14 cellular contexts compared by ENCODE assay signal in the genomic region with DNA sequence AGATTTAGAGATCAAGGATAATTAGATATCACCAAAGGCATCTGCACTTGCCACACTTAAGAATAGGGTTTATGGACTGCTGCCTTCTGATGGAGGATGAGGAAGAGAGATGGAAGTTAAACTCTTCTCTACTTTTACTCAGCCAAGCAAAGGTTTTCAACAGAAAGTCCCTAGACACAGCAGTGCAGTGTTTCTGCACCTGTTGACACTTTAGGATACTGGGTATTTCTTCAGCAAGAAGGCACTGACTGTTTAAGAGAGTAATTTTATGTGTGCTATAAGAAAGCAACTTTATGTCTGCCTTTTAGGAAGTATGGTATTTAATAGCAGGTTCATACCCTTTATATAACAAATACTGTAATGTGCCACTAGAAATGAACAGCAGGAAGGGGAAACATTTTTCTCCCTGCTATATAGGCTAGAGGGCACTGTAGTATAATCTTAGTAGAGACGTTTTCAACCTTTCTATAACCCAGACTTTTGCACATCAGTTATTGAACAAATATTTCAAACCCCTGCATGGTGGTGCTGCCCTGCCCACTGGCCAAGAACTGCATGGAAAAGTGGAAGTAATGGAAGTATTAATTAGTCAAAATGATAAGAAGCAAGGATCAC.
DNase-seq lines count a peak whose midpoint lies in the region; ATAC-seq, FAIRE-seq and TF ChIP-seq lines count a peak whose summit lies in the region.
"Had no signal": no experiment of that assay in that cellular context is flagged by ENCODE, and none has a peak within 500 bp of the region (broad histone marks: within the 10 kb centered on the region; RNA-seq: fewer than 3 reads in every experiment).

No MANE protein-coding gene starts in this region.

- no peak for TF ChIP-seq CTCF in choroid plexus epithelial cell (conservative IDR thresholded peaks at IDR 0.05; ENCODE audit: low read depth, low read length)

- intact Hi-C loops in Right ventricle myocardium inferior (cut with DNase I) = no loop called here

- no peak overlapping the region for H3K27ac Mint-ChIP-seq in stimulated activated naive CD8-positive, alpha-beta T cell treated with anti-CD3 and anti-CD28 coated beads, Interleukin-15, amount 100 ng/mL, for 72 hours
- H3K27ac Mint-ChIP-seq: activated T-helper 2 cell treated with anti-CD3 and anti-CD28 coated beads, Interferon-gamma antibody, Interleukin-2, Interleukin-4, amounts not matched to agents 10 μg/mL and 5 μg/mL and 100 μg/mL, durations not matched to agents 14 hours and 24 hours and 36 hours; CD14-positive monocyte had no signal

- peak; percentile 28 for ATAC-seq in stimulated activated naive CD8-positive, alpha-beta T cell treated with anti-CD3 and anti-CD28 coated beads, Interleukin-15, Interleukin-2, amounts not matched to agents 100 U/mL and 50 U/mL, for 24 hours
- ATAC-seq in stimulated activated naive CD8-positive, alpha-beta T cell treated with anti-CD3 and anti-CD28 coated beads, Interleukin-15, amount 100 ng/mL, for 72 hours = no peak
- ATAC-seq in Right ventricle myocardium inferior = no peak
- ATAC-seq in GM21619 (IDR thresholded peaks at IDR 0.05; ENCODE audit: unreplicated experiment) = no peak
- ATAC-seq: left cardiac atrium, right lobe of liver had no signal

- no peak for DNase-seq in stimulated activated naive CD8-positive, alpha-beta T cell treated with anti-CD3 and anti-CD28 coated beads, Interleukin-15, Interleukin-2, amounts not matched to agents 100 U/mL and 50 U/mL, for 24 hours
- no peak for DNase-seq in stimulated activated naive CD8-positive, alpha-beta T cell treated with anti-CD3 and anti-CD28 coated beads, Interleukin-15, amount 100 ng/mL, for 72 hours
- DNase-seq in NCI-H774 (lab: John Stamatoyannopoulos, UW) (peak; percentile 13), choroid plexus epithelial cell (ENCODE audit: low read depth) (peak; percentile 6), Right ventricle myocardium inferior (ENCODE audit: missing footprints) (no peak), urothelium cell line (ENCODE audit: low spot score) (no peak)
- DNase-seq: HCEC 1CT, left cardiac atrium, NCI-H187 treated with DMSO at 0.1 percent for 48 hours, Peyer's patch, right lobe of liver had no signal

- FAIRE-seq in urothelium cell line (lab: Jason Lieb, UNC) = no peak

- no peaks in the 10 kb centered on the region for H3K9me3 Mint-ChIP-seq in stimulated activated naive CD8-positive, alpha-beta T cell treated with anti-CD3 and anti-CD28 coated beads, Interleukin-15, amount 100 ng/mL, for 72 hours
- H3K9me3 Mint-ChIP-seq: activated T-helper 2 cell treated with anti-CD3 and anti-CD28 coated beads, Interferon-gamma antibody, Interleukin-2, Interleukin-4, amounts not matched to agents 10 μg/mL and 5 μg/mL and 100 μg/mL, durations not matched to agents 14 hours and 24 hours and 36 hours; CD14-positive monocyte had no signal

- H3K4me3 Mint-ChIP-seq in stimulated activated naive CD8-positive, alpha-beta T cell treated with anti-CD3 and anti-CD28 coated beads, Interleukin-15, amount 100 ng/mL, for 72 hours = no peak overlapping the region
- H3K4me3 Mint-ChIP-seq: CD14-positive monocyte had no signal

- no peaks in the 10 kb centered on the region for H3K27me3 Mint-ChIP-seq in stimulated activated naive CD8-positive, alpha-beta T cell treated with anti-CD3 and anti-CD28 coated beads, Interleukin-15, amount 100 ng/mL, for 72 hours

- peaks cover 27% of the 10 kb centered on the region for H3K4me1 Mint-ChIP-seq in stimulated activated naive CD8-positive, alpha-beta T cell treated with anti-CD3 and anti-CD28 coated beads, Interleukin-15, amount 100 ng/mL, for 72 hours

- no peak overlapping the region for H3K4me3 ChIP-seq in choroid plexus epithelial cell (ENCODE audit: low read depth, low read length)
- H3K4me3 ChIP-seq: Peyer's patch, right lobe of liver had no signal

Comparison
In these comparisons a context has a peak if more than half of its experiments do, and no peak if none do; other contexts are left out.
1. DNase-seq: peak in NCI-H774 (single experiment) and choroid plexus epithelial cell (single experiment); none in stimulated activated naive CD8-positive, alpha-beta T cell treated with anti-CD3 and anti-CD28 coated beads, Interleukin-15, Interleukin-2, amounts not matched to agents 100 U/mL and 50 U/mL, for 24 hours (single experiment), stimulated activated naive CD8-positive, alpha-beta T cell treated with anti-CD3 and anti-CD28 coated beads, Interleukin-15, amount 100 ng/mL, for 72 hours (0 of 2), Right ventricle myocardium inferior (single experiment) and urothelium cell line (single experiment).